16 cellular contexts compared by ENCODE assay signal in the genomic region with DNA sequence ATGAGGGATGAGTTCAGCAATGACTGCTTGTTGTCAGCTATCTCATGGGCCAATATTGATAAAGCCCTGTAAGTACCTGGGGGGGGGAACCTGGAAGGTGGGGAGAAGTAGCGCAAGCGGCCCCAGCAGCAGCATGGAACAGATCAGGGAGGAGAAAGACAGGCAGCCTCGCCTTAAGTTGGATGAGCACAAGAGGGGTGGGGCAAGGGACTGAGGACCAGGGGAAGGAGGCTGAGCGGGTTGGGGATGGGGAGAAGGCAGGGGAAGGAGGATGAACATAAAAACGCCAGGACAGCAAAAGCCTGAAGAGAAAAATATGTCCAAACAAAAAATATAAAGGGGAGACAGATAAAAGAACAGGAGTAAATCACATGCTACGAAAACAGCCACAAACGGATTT.
A peak's percentile ranks its signal among the peaks of the same experiment; 100 is the strongest.
DNase-seq lines count a peak whose midpoint lies in the region; ATAC-seq and TF ChIP-seq lines count a peak whose summit lies in the region.
"Had no signal": no experiment of that assay in that cellular context is flagged by ENCODE, and none has a peak within 500 bp of the region (broad histone marks: within the 10 kb centered on the region; RNA-seq: fewer than 3 reads in every experiment).

No MANE protein-coding gene starts in this region.

- H3K27me3 Mint-ChIP-seq in brain: peaks cover 2% of the 10 kb centered on the region

- peak overlapping the region in 4 of 5 experiments; percentile 23 to 73 (median 34) for H3K4me3 Mint-ChIP-seq in brain
- H3K4me3 Mint-ChIP-seq: stimulated activated effector memory CD8-positive, alpha-beta T cell treated with anti-CD3 and anti-CD28 coated beads, Interleukin-12 subunit alpha, Interleukin-12 subunit beta, amount 100 ng/mL, for 72 hours had no signal

- DNase-seq in smooth muscle cell (lab: John Stamatoyannopoulos, UW; ENCODE audit: unreplicated experiment) (no peak), T-helper 9 cell (no peak), NCI-H446 treated with DMSO at 0.1 percent for 48 hours (lab: John Stamatoyannopoulos, UW) (no peak)
- no peak for DNase-seq in activated naive CD4-positive, alpha-beta T cell treated with anti-CD3 and anti-CD28 coated beads, Interleukin-2, amount 50 U/mL, for 16 hours
- DNase-seq: activated effector memory CD4-positive, alpha-beta T cell treated with Interleukin-2 at 50 U/mL for 16 hours; Caco-2; NCI-H2029; NCI-H748 treated with DMSO at 0.1 percent for 48 hours had no signal

- 79% methylated on average over 7 of the region's 7 CpGs for WGBS in smooth muscle cell (ENCODE audit: low lambda C conversion rate)

- H3K4me1 ChIP-seq in HEK293 (ENCODE audit: control insufficient read depth, insufficient read depth, low read length): peaks cover 9% of the 10 kb centered on the region
- H3K4me1 ChIP-seq in muscle layer of colon (ENCODE audit: insufficient read depth, low read length): peaks cover 20% of the 10 kb centered on the region
- H3K4me1 ChIP-seq in smooth muscle cell (ENCODE audit: low read depth): peaks cover 28% of the 10 kb centered on the region
- H3K4me1 ChIP-seq: Caco-2 had no signal

- H3K9me3 ChIP-seq in HEK293 (ENCODE audit: control insufficient read depth, insufficient read depth, low read depth, low read length) (no peaks in the 10 kb centered on the region), muscle layer of colon (ENCODE audit: low read length) (no peaks in the 10 kb centered on the region), smooth muscle cell (replicated peaks; ENCODE audit: low read depth) (no peaks in the 10 kb centered on the region)
- H3K9me3 ChIP-seq: Caco-2, MG63 had no signal

- POLR2A ChIA-PET in HEK293 (lab: Yijun Ruan, JAX): interaction anchor here (0.6 to 0.7 kb wide), 2 partner anchors 37 to 1523 kb away, joined by 3 to 4 read pairs; no protein-coding TSS in a partner anchor

- H3K9me3 Mint-ChIP-seq in brain: no peaks in the 10 kb centered on the region
- H3K9me3 Mint-ChIP-seq: neural crest cell; stimulated activated effector memory CD8-positive, alpha-beta T cell treated with anti-CD3 and anti-CD28 coated beads, Interleukin-12 subunit alpha, Interleukin-12 subunit beta, amount 100 ng/mL, for 72 hours had no signal

- no peaks in the 10 kb centered on the region for H3K79me2 ChIP-seq in smooth muscle cell (ENCODE audit: low read depth)

- peaks cover 29% of the 10 kb centered on the region for H3F3A ChIP-seq in smooth muscle cell (ENCODE audit: low read depth)

- peak overlapping the region; percentile 44 for H3K4me2 ChIP-seq in smooth muscle cell

- H3K27ac ChIP-seq in HEK293 (ENCODE audit: extremely low read depth, low read depth, low read length): peak overlapping the region; percentile 20; the same call in 1 of the 2 replicates
- H3K27ac ChIP-seq in muscle layer of colon (ENCODE audit: low read depth, low read length): peak overlapping the region; percentile 17
- H3K27ac ChIP-seq in smooth muscle cell (ENCODE audit: low read depth): peak overlapping the region; percentile 37

- no peak for ATAC-seq in GM18505 (IDR thresholded peaks at IDR 0.05; ENCODE audit: unreplicated experiment)
- ATAC-seq: stimulated activated effector memory CD8-positive, alpha-beta T cell treated with anti-CD3 and anti-CD28 coated beads, Interleukin-12 subunit alpha, Interleukin-12 subunit beta, amount 100 ng/mL, for 72 hours had no signal

- no peaks in the 10 kb centered on the region for H4K20me1 ChIP-seq in smooth muscle cell (ENCODE audit: low read depth)

- TF ChIP-seq CTCF in HEK293 (tag by site-specific recombination; IDR thresholded peaks at IDR 0.05) (no peak), brain (conservative IDR thresholded peaks at IDR 0.05) (no peak), smooth muscle cell (IDR thresholded peaks at IDR 0.05; ENCODE audit: borderline replicate concordance, insufficient read depth, poor library complexity, severe bottlenecking) (no peak)

- no peaks in the 10 kb centered on the region for H3K27me3 ChIP-seq in muscle layer of colon (ENCODE audit: control insufficient read depth in 1 of 2, insufficient read depth in 2 of 2, low read length in 2 of 2)
- H3K27me3 ChIP-seq in smooth muscle cell (ENCODE audit: low read depth): no peaks in the 10 kb centered on the region
- H3K27me3 ChIP-seq: MG63 had no signal

- TF ChIP-seq POLR2A in GM18505 (IDR thresholded peaks at IDR 0.05; ENCODE audit: borderline replicate concordance, extremely low read depth, insufficient read depth, insufficient read length): no peak

- H3K4me1 Mint-ChIP-seq in brain: peaks cover 68% of the 10 kb centered on the region
- H3K4me1 Mint-ChIP-seq: stimulated activated effector memory CD8-positive, alpha-beta T cell treated with anti-CD3 and anti-CD28 coated beads, Interleukin-12 subunit alpha, Interleukin-12 subunit beta, amount 100 ng/mL, for 72 hours had no signal

- peak overlapping the region; percentile 23 to 97 (median 89) for H3K27ac Mint-ChIP-seq in brain
- H3K27ac Mint-ChIP-seq: stimulated activated effector memory CD8-positive, alpha-beta T cell treated with anti-CD3 and anti-CD28 coated beads, Interleukin-12 subunit alpha, Interleukin-12 subunit beta, amount 100 ng/mL, for 72 hours had no signal

- H3K36me3 ChIP-seq in HEK293 (ENCODE audit: control insufficient read depth in 2 of 2, insufficient read depth in 1 of 2, low read length in 2 of 2) (no peaks in the 10 kb centered on the region), muscle layer of colon (ENCODE audit: insufficient read depth, low read length) (no peaks in the 10 kb centered on the region), smooth muscle cell (ENCODE audit: low read depth) (no peaks in the 10 kb centered on the region)
- H3K36me3 ChIP-seq: MG63 had no signal

- no peak overlapping the region for H3K9ac ChIP-seq in muscle layer of colon (ENCODE audit: low read length)
- no peak overlapping the region for H3K9ac ChIP-seq in smooth muscle cell (ENCODE audit: low read depth)

- H3K4me3 ChIP-seq in HEK293 (ENCODE audit: low read depth, low read length) (no peak overlapping the region), muscle layer of colon (ENCODE audit: low read depth in 1 of 2, low read length in 2 of 2) (peak overlapping the region in 1 of 2 donors; percentile 26), smooth muscle cell (no peak overlapping the region)
- H3K4me3 ChIP-seq: MG63, skin epidermis had no signal

- H3K36me3 Mint-ChIP-seq in brain: no peaks in the 10 kb centered on the region
- H3K36me3 Mint-ChIP-seq: stimulated activated effector memory CD8-positive, alpha-beta T cell treated with anti-CD3 and anti-CD28 coated beads, Interleukin-12 subunit alpha, Interleukin-12 subunit beta, amount 100 ng/mL, for 72 hours had no signal

- H2AFZ ChIP-seq in smooth muscle cell (ENCODE audit: low read depth): no peak overlapping the region

- CTCF ChIA-PET in HEK293 (lab: Yijun Ruan, JAX): interaction anchor here (1.3 to 1.5 kb wide), 2 partner anchors 39 to 41 kb away, joined by 3 to 6 read pairs; no protein-coding TSS in a partner anchor

TF ChIP-seq in HEK293, 187 proteins besides CTCF, POLR2A, EP300 and RAD21:
- TF ChIP-seq KLF10 (tag by site-specific recombination; IDR thresholded peaks at IDR 0.05): no peak
- TF ChIP-seq ZXDB (tag by site-specific recombination; IDR thresholded peaks at IDR 0.05): no peak
- TF ChIP-seq, protein P1, sequence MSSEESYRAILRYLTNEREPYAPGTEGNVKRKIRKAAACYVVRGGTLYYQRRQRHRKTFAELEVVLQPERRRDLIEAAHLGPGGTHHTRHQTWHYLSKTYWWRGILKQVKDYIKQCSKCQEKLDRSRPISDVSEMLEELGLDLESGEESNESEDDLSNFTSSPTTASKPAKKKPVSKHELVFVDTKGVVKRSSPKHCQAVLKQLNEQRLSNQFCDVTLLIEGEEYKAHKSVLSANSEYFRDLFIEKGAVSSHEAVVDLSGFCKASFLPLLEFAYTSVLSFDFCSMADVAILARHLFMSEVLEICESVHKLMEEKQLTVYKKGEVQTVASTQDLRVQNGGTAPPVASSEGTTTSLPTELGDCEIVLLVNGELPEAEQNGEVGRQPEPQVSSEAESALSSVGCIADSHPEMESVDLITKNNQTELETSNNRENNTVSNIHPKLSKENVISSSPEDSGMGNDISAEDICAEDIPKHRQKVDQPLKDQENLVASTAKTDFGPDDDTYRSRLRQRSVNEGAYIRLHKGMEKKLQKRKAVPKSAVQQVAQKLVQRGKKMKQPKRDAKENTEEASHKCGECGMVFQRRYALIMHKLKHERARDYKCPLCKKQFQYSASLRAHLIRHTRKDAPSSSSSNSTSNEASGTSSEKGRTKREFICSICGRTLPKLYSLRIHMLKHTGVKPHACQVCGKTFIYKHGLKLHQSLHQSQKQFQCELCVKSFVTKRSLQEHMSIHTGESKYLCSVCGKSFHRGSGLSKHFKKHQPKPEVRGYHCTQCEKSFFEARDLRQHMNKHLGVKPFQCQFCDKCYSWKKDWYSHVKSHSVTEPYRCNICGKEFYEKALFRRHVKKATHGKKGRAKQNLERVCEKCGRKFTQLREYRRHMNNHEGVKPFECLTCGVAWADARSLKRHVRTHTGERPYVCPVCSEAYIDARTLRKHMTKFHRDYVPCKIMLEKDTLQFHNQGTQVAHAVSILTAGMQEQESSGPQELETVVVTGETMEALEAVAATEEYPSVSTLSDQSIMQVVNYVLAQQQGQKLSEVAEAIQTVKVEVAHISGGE (tag by site-specific recombination; conservative IDR thresholded peaks at IDR 0.05; ENCODE audit: low read depth): 0 out of 2 replicates have a peak, but pooled peaks have one; percentile 5
- TF ChIP-seq ZNF707 (tag by site-specific recombination; IDR thresholded peaks at IDR 0.05): no peak
- TF ChIP-seq ZNF335 (tag by site-specific recombination; conservative IDR thresholded peaks at IDR 0.05): 0 out of 2 replicates have a peak, but pooled peaks have one; percentile 53
- TF ChIP-seq ZNF837 (tag by site-specific recombination; IDR thresholded peaks at IDR 0.05): no peak
- TF ChIP-seq ZNF214 (tag by site-specific recombination; IDR thresholded peaks at IDR 0.05; ENCODE audit: borderline replicate concordance): no peak
- TF ChIP-seq ZNF174 (tag by site-specific recombination; IDR thresholded peaks at IDR 0.05): no peak
